ENCODE assay signal across 27 cellular contexts in the genomic region with DNA sequence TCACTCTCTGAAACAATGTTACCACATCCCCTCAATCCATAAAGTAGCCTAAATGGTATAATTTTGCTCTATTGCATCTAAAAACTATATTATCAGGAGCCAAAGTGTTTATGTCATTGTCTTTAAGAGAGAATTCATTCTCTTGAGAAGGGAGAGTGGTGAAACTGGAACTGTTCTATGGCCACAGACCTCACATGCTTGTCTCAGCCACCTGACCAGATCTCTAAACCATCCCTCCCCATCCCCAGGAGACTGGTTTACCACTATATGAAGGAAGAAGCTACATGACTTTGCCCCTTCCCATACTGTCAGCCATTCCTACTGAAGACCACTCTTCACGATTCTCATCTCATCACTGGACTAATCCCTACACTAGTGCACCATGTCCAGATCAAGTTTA. TPM values are rescaled to one million over a fixed set of nuclear protein-coding genes. Genes with fewer than 3 reads are reported as not detected.
"Had no signal": no experiment of that assay in that cellular context is flagged by ENCODE, and none has a peak within 500 bp of the region (broad histone marks: within the 10 kb centered on the region; RNA-seq: fewer than 3 reads in every experiment).

No MANE protein-coding gene starts in this region.

- H3K4me3 ChIP-seq: colonic mucosa, esophagus muscularis mucosa, gastroesophageal sphincter, heart left ventricle, hepatocyte, left lung, lower lobe of right lung, mucosa of descending colon had no signal

- H3K27me3 ChIP-seq: colonic mucosa, esophagus muscularis mucosa, foreskin keratinocyte, gastroesophageal sphincter, heart left ventricle, hepatocyte, left lung had no signal

- H2AFZ ChIP-seq: hepatocyte had no signal

- H3K9me3 ChIP-seq: colonic mucosa, esophagus muscularis mucosa, gastroesophageal sphincter, heart left ventricle, left lung, lower lobe of right lung, mucosa of descending colon had no signal

- ATAC-seq: effector memory CD8-positive, alpha-beta T cell; foreskin keratinocyte; gastroesophageal sphincter; heart left ventricle; left lung; left ventricle myocardium superior; lower lobe of right lung; mucosa of descending colon had no signal

- H3K4me2 ChIP-seq: hepatocyte had no signal

- H3K27ac ChIP-seq: colonic mucosa, esophagus muscularis mucosa, foreskin keratinocyte, gastroesophageal sphincter, heart left ventricle, hepatocyte, left lung, lower lobe of right lung had no signal

- H3K36me3 ChIP-seq: colonic mucosa, esophagus muscularis mucosa, gastroesophageal sphincter, heart left ventricle, left lung, lower lobe of right lung had no signal

- DNase-seq: colonic mucosa; cortex of kidney; effector CD8-positive, alpha-beta T cell; effector memory CD8-positive, alpha-beta T cell; foreskin keratinocyte; heart left ventricle; hypothalamus; immature natural killer cell; islet precursor cell; kidney; kidney glomerular epithelial cell; left lung; left ventricle myocardium superior; lower lobe of right lung; mesenchymal stem cell; mucosa of descending colon; naive B cell had no signal

- H3K79me2 ChIP-seq: hepatocyte had no signal

- H3K4me1 ChIP-seq: colonic mucosa, esophagus muscularis mucosa, foreskin keratinocyte, gastroesophageal sphincter, heart left ventricle, left lung, lower lobe of right lung had no signal

RNA-seq across cellular contexts. Expression of a gene that starts 9.6 kb away (rescaled TPM):
- total RNA-seq: dermis microvascular lymphatic vessel endothelial cell, endothelial cell of umbilical vein, epithelial cell of proximal tubule, fibroblast of lung, fibroblast of villous mesenchyme, foreskin keratinocyte, kidney, lower lobe of right lung, mesenteric fat pad, mucosa of descending colon, myocyte had no signal
- polyA plus RNA-seq: endothelial cell of umbilical vein, fibroblast of lung, foreskin keratinocyte, heart left ventricle, immature natural killer cell had no signal
